Comparison of ENCODE assay signal across 17 cellular contexts in the genomic region with DNA sequence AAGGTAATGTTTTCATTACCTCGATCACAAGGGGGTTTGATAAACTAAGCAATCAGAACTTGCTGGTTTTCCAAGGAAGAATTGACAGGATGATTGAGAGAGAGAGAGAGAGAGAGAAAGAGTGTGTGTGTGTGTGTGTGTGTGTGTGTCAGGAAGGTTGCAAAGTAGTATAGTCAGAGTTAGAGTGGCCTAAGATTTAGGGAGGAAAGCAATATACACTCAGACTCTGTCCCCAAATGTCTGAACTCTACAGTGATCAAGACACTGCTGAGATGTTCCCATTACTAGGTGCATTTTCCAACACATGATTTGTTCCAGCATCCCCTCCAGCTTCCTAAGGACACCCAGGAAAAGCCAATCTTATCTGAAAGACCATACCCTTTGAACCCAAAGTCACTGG.
DNase-seq lines count a peak whose midpoint lies in the region; TF ChIP-seq lines count a peak whose summit lies in the region.
"Had no signal": no experiment of that assay in that cellular context is flagged by ENCODE, and none has a peak within 500 bp of the region (broad histone marks: within the 10 kb centered on the region; RNA-seq: fewer than 3 reads in every experiment).

No MANE protein-coding gene starts in this region.

- CTCF ChIA-PET in HEK293T (lab: Yijun Ruan, JAX) = no interaction called here

- H3K27me3 ChIP-seq in Loucy (ENCODE audit: insufficient read depth, low read length, poor library complexity, severe bottlenecking) (no peaks in the 10 kb centered on the region), thymus (ENCODE audit: control insufficient read depth, insufficient read depth) (no peaks in the 10 kb centered on the region)
- H3K27me3 ChIP-seq: transverse colon had no signal

- H3K27ac Mint-ChIP-seq in activated naive CD4-positive, alpha-beta T cell treated with anti-CD3 and anti-CD28 coated beads, Interleukin-2, amount 50 U/mL, for 24 hours = peak overlapping the region; percentile 36
- peak overlapping the region; percentile 52 for H3K27ac Mint-ChIP-seq in activated naive CD8-positive, alpha-beta T cell treated with anti-CD3 and anti-CD28 coated beads for 36 hours
- H3K27ac Mint-ChIP-seq: memory B cell, WTC11 had no signal

- POLR2A ChIA-PET in HEK293T (lab: Yijun Ruan, JAX) = no interaction called here

- H3K36me3 ChIP-seq in Loucy (ENCODE audit: insufficient read depth, low read length) = no peaks in the 10 kb centered on the region
- no peaks in the 10 kb centered on the region for H3K36me3 ChIP-seq in thymus (ENCODE audit: control insufficient read depth, insufficient read depth)
- H3K36me3 ChIP-seq: sigmoid colon, transverse colon had no signal

- H3K4me2 ChIP-seq in Loucy (ENCODE audit: low read depth, low read length, poor library complexity, severe bottlenecking) = peak overlapping the region; percentile 68

- no peak for DNase-seq in activated naive CD4-positive, alpha-beta T cell treated with anti-CD3 and anti-CD28 coated beads, Interleukin-2, amount 50 U/mL, for 16 hours
- no peak for DNase-seq in activated naive CD8-positive, alpha-beta T cell treated with anti-CD3 and anti-CD28 coated beads for 36 hours
- DNase-seq in dedifferentiated amniotic fluid mesenchymal stem cell (ENCODE audit: extremely low spot score) (no peak), HEK293T (ENCODE audit: extremely low spot score) (no peak)
- no peak for DNase-seq in stimulated activated naive CD4-positive, alpha-beta T cell (lab: John Stamatoyannopoulos, UW)
- DNase-seq: cortex of kidney, Karpas-422, left cardiac atrium, NCI-H1092, NCI-H2029 treated with DMSO at 0.1 percent for 48 hours, sigmoid colon had no signal

- no peaks in the 10 kb centered on the region for H3K9me2 ChIP-seq in Loucy (replicated peaks; ENCODE audit: low read depth, low read length)

- 83% methylated on average over 1 of the region's 1 CpG for WGBS in thymus

- TF ChIP-seq CTCF in Loucy (conservative IDR thresholded peaks at IDR 0.05; ENCODE audit: low read length) = no peak

- H3K9me3 ChIP-seq in Loucy (ENCODE audit: insufficient read depth, low read depth, low read length) = no peaks in the 10 kb centered on the region
- H3K9me3 ChIP-seq in thymus (ENCODE audit: control insufficient read depth) = no peaks in the 10 kb centered on the region
- H3K9me3 ChIP-seq: sigmoid colon, transverse colon had no signal

- H3K79me2 ChIP-seq in Loucy (ENCODE audit: insufficient read depth, low read length) = no peaks in the 10 kb centered on the region

- peaks cover 100% of the 10 kb centered on the region for H3K4me1 Mint-ChIP-seq in activated naive CD4-positive, alpha-beta T cell treated with anti-CD3 and anti-CD28 coated beads, Interleukin-2, amount 50 U/mL, for 24 hours
- H3K4me1 Mint-ChIP-seq in activated naive CD8-positive, alpha-beta T cell treated with anti-CD3 and anti-CD28 coated beads for 36 hours = peaks cover 84% of the 10 kb centered on the region
- H3K4me1 Mint-ChIP-seq: memory B cell had no signal

- H2AFZ ChIP-seq in Loucy (ENCODE audit: low read length) = no peak overlapping the region

- H3F3A ChIP-seq in Loucy (ENCODE audit: low read depth) = no peaks in the 10 kb centered on the region

- peak overlapping the region; percentile 4 for H3K4me3 Mint-ChIP-seq in activated naive CD4-positive, alpha-beta T cell treated with anti-CD3 and anti-CD28 coated beads, Interleukin-2, amount 50 U/mL, for 24 hours
- H3K4me3 Mint-ChIP-seq in activated naive CD8-positive, alpha-beta T cell treated with anti-CD3 and anti-CD28 coated beads for 36 hours = peak overlapping the region; percentile 16
- H3K4me3 Mint-ChIP-seq: memory B cell, WTC11 had no signal

- no peaks in the 10 kb centered on the region for H3K27me3 Mint-ChIP-seq in activated naive CD4-positive, alpha-beta T cell treated with anti-CD3 and anti-CD28 coated beads, Interleukin-2, amount 50 U/mL, for 24 hours
- H3K27me3 Mint-ChIP-seq in activated naive CD8-positive, alpha-beta T cell treated with anti-CD3 and anti-CD28 coated beads for 36 hours = no peaks in the 10 kb centered on the region
- H3K27me3 Mint-ChIP-seq: memory B cell had no signal

- peak overlapping the region; percentile 80 for H3K27ac ChIP-seq in thymus (ENCODE audit: low read depth)
- H3K27ac ChIP-seq: sigmoid colon, transverse colon had no signal

- peaks cover 3% of the 10 kb centered on the region for H3K36me3 Mint-ChIP-seq in activated naive CD4-positive, alpha-beta T cell treated with anti-CD3 and anti-CD28 coated beads, Interleukin-2, amount 50 U/mL, for 24 hours
- peaks cover 9% of the 10 kb centered on the region for H3K36me3 Mint-ChIP-seq in activated naive CD8-positive, alpha-beta T cell treated with anti-CD3 and anti-CD28 coated beads for 36 hours
- H3K36me3 Mint-ChIP-seq: memory B cell, WTC11 had no signal

- H3K9me3 Mint-ChIP-seq in activated naive CD4-positive, alpha-beta T cell treated with anti-CD3 and anti-CD28 coated beads, Interleukin-2, amount 50 U/mL, for 24 hours = peaks cover 11% of the 10 kb centered on the region
- no peaks in the 10 kb centered on the region for H3K9me3 Mint-ChIP-seq in activated naive CD8-positive, alpha-beta T cell treated with anti-CD3 and anti-CD28 coated beads for 36 hours
- H3K9me3 Mint-ChIP-seq: memory B cell, WTC11 had no signal

- H3K9ac ChIP-seq in Loucy (ENCODE audit: low read depth, low read length, poor library complexity, severe bottlenecking) = peak overlapping the region; percentile 48

- H3K4me1 ChIP-seq in Loucy (ENCODE audit: insufficient read depth, low read length, poor library complexity, severe bottlenecking) (peaks cover 61% of the 10 kb centered on the region), thymus (ENCODE audit: control insufficient read depth, insufficient read depth, low read length) (peaks cover 68% of the 10 kb centered on the region)
- H3K4me1 ChIP-seq: sigmoid colon, transverse colon had no signal

- no peaks in the 10 kb centered on the region for H4K20me1 ChIP-seq in Loucy (ENCODE audit: insufficient read depth, low read length, poor library complexity, severe bottlenecking)

- H3K4me3 ChIP-seq in Loucy (ENCODE audit: low read length, poor library complexity, severe bottlenecking) (peak overlapping the region; percentile 37), thymus (ENCODE audit: low read length) (no peak overlapping the region)
- H3K4me3 ChIP-seq: sigmoid colon, transverse colon had no signal

TF ChIP-seq in HEK293T, 16 proteins besides CTCF, POLR2A, EP300 and RAD21:
- TF ChIP-seq SP1 (IDR thresholded peaks at IDR 0.05) (no peak), TARDBP (IDR thresholded peaks at IDR 0.05) (no peak), LEF1 (IDR thresholded peaks at IDR 0.05; ENCODE audit: borderline replicate concordance) (no peak), ELF4 (IDR thresholded peaks at IDR 0.05) (no peak), FOXK2 (IDR thresholded peaks at IDR 0.05) (no peak), FOXM1 (IDR thresholded peaks at IDR 0.05; ENCODE audit: borderline replicate concordance) (no peak), NFRKB (IDR thresholded peaks at IDR 0.05) (no peak)
